In genomic region chr18:40738321-40738880, GRCh38 we compare ENCODE assay signal across 29 cellular contexts.
DNase-seq lines count a peak whose midpoint lies in the region; ATAC-seq, FAIRE-seq and TF ChIP-seq lines count a peak whose summit lies in the region.
"Had no signal": no experiment of that assay in that cellular context is flagged by ENCODE, and none has a peak within 500 bp of the region (broad histone marks: within the 10 kb centered on the region; RNA-seq: fewer than 3 reads in every experiment).

No MANE protein-coding gene starts in this region.

- no peak for TF ChIP-seq CTCF in D721Med (IDR thresholded peaks at IDR 0.05; ENCODE audit: insufficient read depth, missing control alignments)

- no peak for DNase-seq in D721Med (ENCODE audit: insufficient read length, low spot score)
- peak; percentile 17 for DNase-seq in RPMI8226
- DNase-seq in DMS114 treated with DMSO at 0.1 percent for 48 hours (lab: John Stamatoyannopoulos, UW; ENCODE audit: unreplicated experiment): no peak
- DNase-seq in H4 (ENCODE audit: low spot score): no peak
- DNase-seq in GM19238 (ENCODE audit: insufficient read length, low spot score): no peak
- no peak for DNase-seq in substantia nigra (lab: John Stamatoyannopoulos, UW)
- DNase-seq: activated naive CD4-positive, alpha-beta T cell treated with anti-CD3 and anti-CD28 coated beads for 36 hours; activated T-cell treated with anti-CD3 and anti-CD28 coated beads, Interleukin-2, amount 50 U/mL, for 48 hours; amygdala; dermis blood vessel endothelial cell; GM23248; KG1; left lung; midbrain; NCI-H1048; NCI-H2029; NCI-H446 treated with DMSO at 0.1 percent for 48 hours; NK-92 treated with Interleukin-12 subunit alpha and Interleukin-12 subunit beta, amount 100 ng/mL, for 24 hours; Peyer's patch; retina; spleen; stimulated activated CD4-positive, alpha-beta T cell treated with anti-CD3 and anti-CD28 coated beads, Interleukin-4, amount 100 ng/mL, for 4 hours; stimulated activated naive CD8-positive, alpha-beta T cell treated with anti-CD3 and anti-CD28 coated beads, Interleukin-15, amount 100 ng/mL, for 72 hours; trophoblast cell had no signal

- ATAC-seq in GM19025 (IDR thresholded peaks at IDR 0.05; ENCODE audit: low read depth, unreplicated experiment): peak; percentile 52
- peak; percentile 85 for ATAC-seq in HG02885 (IDR thresholded peaks at IDR 0.05; ENCODE audit: poor library complexity, unreplicated experiment)
- ATAC-seq: A549; left lung; natural killer cell treated with Interleukin-12 subunit alpha and Interleukin-12 subunit beta and Interleukin-15 and Interleukin-18, amount 100 ng/mL, for 72 hours; stimulated activated naive CD8-positive, alpha-beta T cell treated with anti-CD3 and anti-CD28 coated beads, Interleukin-15, amount 100 ng/mL, for 72 hours had no signal

- no peak overlapping the region for H3K27ac ChIP-seq in substantia nigra (ENCODE audit: low read depth, low read length, poor library complexity, severe bottlenecking)
- H3K27ac ChIP-seq: A549, GM23248, left lung, Peyer's patch, spleen had no signal

- peak; percentile 44 for FAIRE-seq in D721Med (lab: Jason Lieb, UNC)
- FAIRE-seq: A549, endothelial cell of umbilical vein had no signal
